ENCODE assay signal across 8 cellular contexts in the genomic region with DNA sequence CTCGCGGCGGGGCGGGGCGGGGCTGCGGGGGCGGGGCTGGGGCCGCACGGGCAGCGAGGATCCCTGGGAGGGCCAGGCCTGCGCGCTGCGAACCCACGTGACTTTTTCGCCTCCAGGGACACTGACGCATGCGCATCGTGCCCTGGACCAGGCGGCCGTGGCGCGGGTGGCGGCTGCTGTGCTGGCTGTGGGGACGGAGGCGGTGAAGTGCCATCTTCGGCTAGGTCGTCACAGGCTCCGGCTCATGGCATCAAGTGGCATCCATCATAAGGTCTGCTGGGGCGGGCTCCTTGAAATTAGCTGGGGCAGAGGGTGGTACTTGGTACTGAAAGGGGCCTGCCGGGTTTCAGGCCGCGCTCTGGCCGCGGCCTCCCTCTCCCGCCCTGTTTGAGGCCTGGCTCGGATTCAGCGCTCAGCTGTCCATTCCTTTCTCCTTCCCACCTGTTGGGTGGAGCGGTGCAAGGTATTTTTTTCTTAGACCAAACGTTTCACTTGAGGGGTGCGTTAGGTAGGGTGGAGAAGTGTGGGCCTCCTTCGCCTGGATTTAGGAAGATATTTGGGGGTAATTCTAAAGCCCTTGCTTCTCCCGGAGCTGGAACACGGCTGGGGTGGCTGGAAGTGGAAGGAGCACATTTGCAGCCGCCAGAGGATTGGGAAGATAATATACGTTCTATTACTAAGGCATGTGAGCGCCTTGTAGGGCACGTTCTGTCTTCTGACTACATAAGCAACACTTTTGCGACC. TPM values are rescaled to one million over a fixed set of nuclear protein-coding genes. Genes with fewer than 3 reads are reported as not detected.
DNase-seq lines count a peak whose midpoint lies in the region; ATAC-seq and TF ChIP-seq lines count a peak whose summit lies in the region.

A gene with protein sequence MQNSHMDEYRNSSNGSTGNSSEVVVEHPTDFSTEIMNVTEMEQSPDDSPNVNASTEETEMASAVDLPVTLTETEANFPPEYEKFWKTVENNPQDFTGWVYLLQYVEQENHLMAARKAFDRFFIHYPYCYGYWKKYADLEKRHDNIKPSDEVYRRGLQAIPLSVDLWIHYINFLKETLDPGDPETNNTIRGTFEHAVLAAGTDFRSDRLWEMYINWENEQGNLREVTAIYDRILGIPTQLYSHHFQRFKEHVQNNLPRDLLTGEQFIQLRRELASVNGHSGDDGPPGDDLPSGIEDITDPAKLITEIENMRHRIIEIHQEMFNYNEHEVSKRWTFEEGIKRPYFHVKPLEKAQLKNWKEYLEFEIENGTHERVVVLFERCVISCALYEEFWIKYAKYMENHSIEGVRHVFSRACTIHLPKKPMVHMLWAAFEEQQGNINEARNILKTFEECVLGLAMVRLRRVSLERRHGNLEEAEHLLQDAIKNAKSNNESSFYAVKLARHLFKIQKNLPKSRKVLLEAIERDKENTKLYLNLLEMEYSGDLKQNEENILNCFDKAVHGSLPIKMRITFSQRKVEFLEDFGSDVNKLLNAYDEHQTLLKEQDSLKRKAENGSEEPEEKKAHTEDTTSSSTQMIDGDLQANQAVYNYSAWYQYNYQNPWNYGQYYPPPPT (plus strand): TSS at position 138 of the 744 bp plus-strand sequence. CDS start 11,124 bp downstream, outside the sequence.

- no peak for TF ChIP-seq CTCF in mucosa of descending colon (IDR thresholded peaks at IDR 0.05)

- no peaks in the 10 kb centered on the region for H3K9me3 ChIP-seq in mucosa of descending colon

- H3K27ac Mint-ChIP-seq in IgD-negative memory B cell: peak within 1 kb of the TSS; percentile 94 to 97 (median 97)

- peaks cover 3% of the 10 kb centered on the region for H3K36me3 Mint-ChIP-seq in IgD-negative memory B cell

- intact Hi-C loops in mucosa of descending colon (cut with DNase I, micrococcal nuclease): no loop called here

- H3K4me1 ChIP-seq in mucosa of descending colon (ENCODE audit: low read depth): peaks cover 26% of the 10 kb centered on the region

- H3K27ac ChIP-seq in epithelial cell of prostate: peak within 1 kb of the TSS; percentile 77

- no peaks in the 10 kb centered on the region for H3K9me3 Mint-ChIP-seq in IgD-negative memory B cell

- H3K27me3 Mint-ChIP-seq in IgD-negative memory B cell: no peaks in the 10 kb centered on the region

- H3K36me3 ChIP-seq in mucosa of descending colon (ENCODE audit: low read depth): no peaks in the 10 kb centered on the region

- peak within 1 kb of the TSS; percentile 93 to 99 (median 98) for H3K4me3 Mint-ChIP-seq in IgD-negative memory B cell

- ATAC-seq in GM21576 (IDR thresholded peaks at IDR 0.05; ENCODE audit: unreplicated experiment) (peak; percentile 91), mucosa of descending colon (peak; percentile 97)

- peak; percentile 86 for DNase-seq in DMS153 (lab: John Stamatoyannopoulos, UW)
- DNase-seq in OCI-M1 (lab: John Stamatoyannopoulos, UW): peak; percentile 93
- peak; percentile 96 for DNase-seq in activated T-cell treated with anti-CD3 and anti-CD28 coated beads for 48 hours (ENCODE audit: low read depth)
- peak; percentile 44 for DNase-seq in epithelial cell of prostate (ENCODE audit: low read depth, low spot score)
- DNase-seq in mucosa of descending colon: peak; percentile 95 to 98 (median 96)
- DNase-seq in stimulated activated CD8-positive, alpha-beta memory T cell treated with anti-CD3 and anti-CD28 coated beads, Interleukin-4, amount 100 ng/mL, for 1 hour (ENCODE audit: low read depth in 2 of 2, low spot score in 1 of 2): peak; percentile 88 to 93

- H3K4me1 Mint-ChIP-seq in IgD-negative memory B cell: peaks cover 41 to 49% (median 43%) of the 10 kb centered on the region in 3 donors

- H3K4me3 ChIP-seq in mucosa of descending colon: peak within 1 kb of the TSS; percentile 22

RNA-seq across cellular contexts. Expression of the gene that starts here (rescaled TPM):
- polyA plus RNA-seq in IgD-negative memory B cell: 18.1 TPM
- total RNA-seq in mucosa of descending colon: 10 to 100 TPM; 25.9 to 38.4 (median 35.4) TPM

Comparison
In these comparisons a context has a peak if more than half of its experiments do, and no peak if none do; other contexts are left out.
1. Peak in every context shown above with its lines: DNase-seq, ATAC-seq, H3K4me3 ChIP-seq and H3K27ac ChIP-seq.
2. DNase-seq: peak in every context shown above with its lines; median percentile 96 in activated T-cell treated with anti-CD3 and anti-CD28 coated beads for 48 hours; 96 in mucosa of descending colon; 93 in OCI-M1; 90 in stimulated activated CD8-positive, alpha-beta memory T cell treated with anti-CD3 and anti-CD28 coated beads, Interleukin-4, amount 100 ng/mL, for 1 hour; 86 in DMS153; 44 in epithelial cell of prostate.